In genomic region chr2:86593266-86593665, GRCh38 we compare ENCODE assay signal across 18 cellular contexts.
"Had no signal": no experiment of that assay in that cellular context is flagged by ENCODE, and none has a peak within 500 bp of the region (broad histone marks: within the 10 kb centered on the region; RNA-seq: fewer than 3 reads in every experiment).

No MANE protein-coding gene starts in this region.

- DNase-seq: central memory CD4-positive, alpha-beta T cell; effector memory CD8-positive, alpha-beta T cell; esophagus squamous epithelium; hippocampal formation; naive thymus-derived CD8-positive, alpha-beta T cell; spleen; stimulated activated CD4-positive, alpha-beta T cell treated with anti-CD3 and anti-CD28 coated beads, Interleukin-15, amount 100 ng/mL, for 24 hours; stimulated activated CD4-positive, alpha-beta T cell treated with anti-CD3 and anti-CD28 coated beads, Interleukin-1b, Interleukin-23, amount 100 ng/mL, for 48 hours; stimulated activated CD4-positive, alpha-beta T cell treated with anti-CD3 and anti-CD28 coated beads, Interleukin-4, amount 100 ng/mL, for 24 hours; stomach; upper lobe of left lung had no signal

- H3K27ac Mint-ChIP-seq: dendritic cell treated with granulocyte-macrophage colony-stimulating factor and Interleukin-4, amounts not matched to agents 40 ng/mL and 50 ng/mL, for 4 days; effector memory CD8-positive, alpha-beta T cell; naive thymus-derived CD8-positive, alpha-beta T cell; stimulated activated memory B cell treated with anti-CD40 and anti-IgM and Interleukin-4, amounts not matched to agents 10 μg/mL and 1 μg/mL and 100 μg/mL, for 72 hours had no signal

- H3K27me3 Mint-ChIP-seq: dendritic cell treated with granulocyte-macrophage colony-stimulating factor and Interleukin-4, amounts not matched to agents 40 ng/mL and 50 ng/mL, for 4 days had no signal

- H3K36me3 ChIP-seq: esophagus squamous epithelium, neutrophil, right lobe of liver, spleen, stomach, upper lobe of left lung, vagina had no signal

- H3K9me3 Mint-ChIP-seq: dendritic cell treated with granulocyte-macrophage colony-stimulating factor and Interleukin-4, amounts not matched to agents 40 ng/mL and 50 ng/mL, for 4 days; stimulated activated memory B cell treated with anti-CD40 and anti-IgM and Interleukin-4, amounts not matched to agents 10 μg/mL and 1 μg/mL and 100 μg/mL, for 72 hours had no signal

- H3K4me3 ChIP-seq: esophagus squamous epithelium, right lobe of liver, spleen, stomach, upper lobe of left lung, vagina had no signal

- H3K9me3 ChIP-seq: esophagus squamous epithelium, neutrophil, right lobe of liver, stomach, upper lobe of left lung, vagina had no signal

- H3K4me1 ChIP-seq: esophagus squamous epithelium, right lobe of liver, spleen, upper lobe of left lung, vagina had no signal

- H3K27ac ChIP-seq: epithelial cell of prostate, neutrophil, right lobe of liver, spleen, upper lobe of left lung, vagina had no signal

- H3K4me1 Mint-ChIP-seq: naive thymus-derived CD8-positive, alpha-beta T cell; stimulated activated memory B cell treated with anti-CD40 and anti-IgM and Interleukin-4, amounts not matched to agents 10 μg/mL and 1 μg/mL and 100 μg/mL, for 72 hours had no signal

- H3K36me3 Mint-ChIP-seq: stimulated activated memory B cell treated with anti-CD40 and anti-IgM and Interleukin-4, amounts not matched to agents 10 μg/mL and 1 μg/mL and 100 μg/mL, for 72 hours had no signal

- H3K4me3 Mint-ChIP-seq: dendritic cell treated with granulocyte-macrophage colony-stimulating factor and Interleukin-4, amounts not matched to agents 40 ng/mL and 50 ng/mL, for 4 days; effector memory CD8-positive, alpha-beta T cell; naive thymus-derived CD8-positive, alpha-beta T cell; stimulated activated memory B cell treated with anti-CD40 and anti-IgM and Interleukin-4, amounts not matched to agents 10 μg/mL and 1 μg/mL and 100 μg/mL, for 72 hours had no signal

- H3K27me3 ChIP-seq: esophagus squamous epithelium, neutrophil, right lobe of liver, spleen, stomach, upper lobe of left lung, vagina had no signal

- ATAC-seq: effector memory CD8-positive, alpha-beta T cell; left colon; naive thymus-derived CD8-positive, alpha-beta T cell; stimulated activated memory B cell treated with anti-CD40 and anti-IgM and Interleukin-4, amounts not matched to agents 10 μg/mL and 1 μg/mL and 100 μg/mL, for 72 hours had no signal
